8 cellular contexts compared by ENCODE assay signal in genomic region chr19:41930926-41931592, GRCh38. TPM values are rescaled to one million over a fixed set of nuclear protein-coding genes. Genes with fewer than 3 reads are reported as not detected.
DNase-seq lines count a peak whose midpoint lies in the region; ATAC-seq and TF ChIP-seq lines count a peak whose summit lies in the region.
"Had no signal": no experiment of that assay in that cellular context is flagged by ENCODE, and none has a peak within 500 bp of the region (broad histone marks: within the 10 kb centered on the region; RNA-seq: fewer than 3 reads in every experiment).

No MANE protein-coding gene starts in this region.

- H3K36me3 ChIP-seq in DOHH2 (ENCODE audit: control insufficient read depth, low read length) = peaks cover 28% of the 10 kb centered on the region
- no peaks in the 10 kb centered on the region for H3K36me3 ChIP-seq in KMS-11 (ENCODE audit: insufficient read depth)
- H3K36me3 ChIP-seq in adipocyte (ENCODE audit: control insufficient read depth, insufficient read depth, low read length, severe bottlenecking) = no peaks in the 10 kb centered on the region
- H3K36me3 ChIP-seq in mesendoderm (ENCODE audit: control insufficient read depth, insufficient read depth, low read length) = no peaks in the 10 kb centered on the region
- H3K36me3 ChIP-seq in aorta (ENCODE audit: control insufficient read depth in 1 of 2, insufficient read depth in 2 of 2, low read length in 1 of 2) = no peaks in the 10 kb centered on the region

- H3K27me3 ChIP-seq in DOHH2 (ENCODE audit: control insufficient read depth, low read length) (no peaks in the 10 kb centered on the region), KMS-11 (ENCODE audit: insufficient read depth, low read depth) (peaks cover 86% of the 10 kb centered on the region), adipocyte (replicated peaks; ENCODE audit: control insufficient read depth, insufficient read depth, low read length) (peaks cover 54% of the 10 kb centered on the region), mesendoderm (ENCODE audit: insufficient read depth, low read length, poor library complexity) (peaks cover 75% of the 10 kb centered on the region), aorta (ENCODE audit: control insufficient read depth in 1 of 2, insufficient read depth in 2 of 2, low read length in 1 of 2) (peaks cover 0 to 3% of the 10 kb centered on the region in 2 donors)

- H3K9me2 ChIP-seq in DOHH2 (replicated peaks; ENCODE audit: control insufficient read depth, low read length) = no peaks in the 10 kb centered on the region

- H2BK5ac ChIP-seq in mesendoderm (ENCODE audit: low read length) = no peak overlapping the region

- no peak overlapping the region for H3K56ac ChIP-seq in mesendoderm (ENCODE audit: low read length)

- H2AK5ac ChIP-seq in mesendoderm (ENCODE audit: low read length) = no peak overlapping the region

- peak overlapping the region; percentile 89 for H3K4me2 ChIP-seq in DOHH2 (ENCODE audit: low read length)
- H3K4me2 ChIP-seq in KMS-11 = no peak overlapping the region
- H3K4me2 ChIP-seq in mesendoderm (ENCODE audit: low read length) = no peak overlapping the region

- H3K9ac ChIP-seq in KMS-11 (no peak overlapping the region), adipocyte (ENCODE audit: low read length) (no peak overlapping the region), mesendoderm (ENCODE audit: low read length) (no peak overlapping the region)

- H3K23ac ChIP-seq in mesendoderm (ENCODE audit: low read length) = no peak overlapping the region

- H3K9me3 ChIP-seq in DOHH2 (ENCODE audit: control insufficient read depth, insufficient read depth, low read length) (no peaks in the 10 kb centered on the region), adipocyte (ENCODE audit: control insufficient read depth, low read length) (no peaks in the 10 kb centered on the region), aorta (ENCODE audit: control insufficient read depth, low read length) (peaks cover 3% of the 10 kb centered on the region)

- peaks cover 35% of the 10 kb centered on the region for H3F3A ChIP-seq in DOHH2 (ENCODE audit: control insufficient read depth, insufficient read depth)

- no peak overlapping the region for H3K18ac ChIP-seq in mesendoderm (ENCODE audit: low read length)

- H3K4me1 ChIP-seq in DOHH2 (ENCODE audit: control insufficient read depth, low read length) (peaks cover 81% of the 10 kb centered on the region), KMS-11 (ENCODE audit: low read depth, poor library complexity, severe bottlenecking) (peaks cover 3% of the 10 kb centered on the region), adipocyte (ENCODE audit: control insufficient read depth, insufficient read depth, low read length) (peaks cover 9% of the 10 kb centered on the region), mesendoderm (ENCODE audit: control insufficient read depth, low read depth, low read length) (peaks cover 2% of the 10 kb centered on the region), aorta (ENCODE audit: control insufficient read depth in 1 of 2, insufficient read depth in 2 of 2, low read length in 2 of 2) (no peaks in the 10 kb centered on the region)

- H4K8ac ChIP-seq in mesendoderm (ENCODE audit: low read depth, low read length) = no peak overlapping the region

- H2BK15ac ChIP-seq in mesendoderm (replicated peaks; ENCODE audit: low read depth) = no peak overlapping the region

- no peak overlapping the region for H4K5ac ChIP-seq in mesendoderm (ENCODE audit: low read length)

- ATAC-seq in aorta (ENCODE audit: low FRiP score) (no peak), GM21619 (IDR thresholded peaks at IDR 0.05; ENCODE audit: unreplicated experiment) (no peak), GM19324 (IDR thresholded peaks at IDR 0.05; ENCODE audit: low FRiP score, unreplicated experiment) (no peak)

- no peaks in the 10 kb centered on the region for H3K79me1 ChIP-seq in mesendoderm (ENCODE audit: low read length)

- no peak overlapping the region for H2AFZ ChIP-seq in KMS-11 (ENCODE audit: low read depth)

- DNase-seq in adipocyte (ENCODE audit: low read depth) (peak; percentile 27), mesendoderm (peak; percentile 73), aorta (no peak)

- no peak overlapping the region for H2BK120ac ChIP-seq in mesendoderm (ENCODE audit: low read depth, low read length)

- no CpG with 5 or more reads among the region's 17 CpGs for WGBS in mesendoderm (ENCODE audit: extremely low coverage, insufficient coverage, low lambda C conversion rate)
- WGBS in aorta, 2 donors = 5 to 7% methylated on average over 17 of the region's 17 CpGs

- H4K20me1 ChIP-seq in DOHH2 (ENCODE audit: control insufficient read depth, insufficient read depth, low read depth, low read length) (no peaks in the 10 kb centered on the region), KMS-11 (ENCODE audit: insufficient read depth) (no peaks in the 10 kb centered on the region)

- peaks cover 36% of the 10 kb centered on the region for H3K79me2 ChIP-seq in DOHH2 (ENCODE audit: control insufficient read depth, low read length)
- no peaks in the 10 kb centered on the region for H3K79me2 ChIP-seq in KMS-11 (ENCODE audit: insufficient read depth, low read depth)
- H3K79me2 ChIP-seq in mesendoderm (ENCODE audit: control insufficient read depth, insufficient read depth, low read length) = no peaks in the 10 kb centered on the region

- H3K4ac ChIP-seq in mesendoderm (ENCODE audit: low read depth, low read length) = no peak overlapping the region

- H3K27ac ChIP-seq in DOHH2 (ENCODE audit: low read depth, low read length) = peak overlapping the region; percentile 76
- no peak overlapping the region for H3K27ac ChIP-seq in KMS-11
- H3K27ac ChIP-seq in mesendoderm (ENCODE audit: low read depth, low read length) = no peak overlapping the region
- H3K27ac ChIP-seq in aorta (ENCODE audit: low read depth in 1 of 2, low read length in 2 of 2) = no peak overlapping the region

- peak overlapping the region; percentile 91 for H3K4me3 ChIP-seq in DOHH2 (ENCODE audit: low read length)
- no peak overlapping the region for H3K4me3 ChIP-seq in KMS-11 (IDR thresholded peaks at IDR 0.05; ENCODE audit: insufficient read depth, low read depth, low read length)
- no peak overlapping the region for H3K4me3 ChIP-seq in adipocyte (ENCODE audit: low read length)
- no peak overlapping the region for H3K4me3 ChIP-seq in mesendoderm (ENCODE audit: low read length)
- no peak overlapping the region for H3K4me3 ChIP-seq in aorta (ENCODE audit: low read length in 2 of 2)
- H3K4me3 ChIP-seq: lung had no signal

- intact Hi-C loops in aorta (cut with DNase I) = no loop called here

- TF ChIP-seq CTCF in DOHH2 (IDR thresholded peaks at IDR 0.05; ENCODE audit: low read depth, low read length, poor library complexity, severe bottlenecking) = peak; percentile 90
- TF ChIP-seq CTCF in KMS-11 (conservative IDR thresholded peaks at IDR 0.05; ENCODE audit: low read depth, low read length) = peak; percentile 54

RNA-seq across cellular contexts. Expression of gene ERFL, which starts 2.8 kb away (rescaled TPM):
- polyA plus RNA-seq in mesendoderm (2013, experiment 1 of 2) = not detected
- polyA plus RNA-seq in mesendoderm (2013, experiment 2 of 2) = not detected
- total RNA-seq in aorta = under 1 TPM; 0.51 to 0.81 TPM
- polyA plus RNA-seq in aorta = under 1 TPM in 1 of 2 donors, not detected in 1; 0.46 TPM

RNA-seq across cellular contexts. Expression of gene RABAC1, which starts 28.1 kb away (rescaled TPM):
- 93.5 TPM for polyA plus RNA-seq in mesendoderm (2013, experiment 1 of 2)
- polyA plus RNA-seq in mesendoderm (2013, experiment 2 of 2) = 93.5 TPM
- total RNA-seq in aorta = 100 to 1,000 TPM; 175 to 198 TPM
- 100 to 1,000 TPM; 223 to 376 TPM for polyA plus RNA-seq in aorta

RNA-seq across cellular contexts. Expression of gene ARHGEF1, which starts 48.1 kb away (rescaled TPM):
- polyA plus RNA-seq in mesendoderm (2013, experiment 1 of 2) = 38.0 TPM
- 36.4 TPM for polyA plus RNA-seq in mesendoderm (2013, experiment 2 of 2)
- 100 to 1,000 TPM in 1 of 2 donors, 10 to 100 TPM in 1; 95.5 to 137 TPM for total RNA-seq in aorta
- polyA plus RNA-seq in aorta = 100 to 1,000 TPM in 1 of 2 donors, 10 to 100 TPM in 1; 29.8 to 163 TPM

RNA-seq across cellular contexts. Expression of gene CD79A, which starts 54.0 kb away (rescaled TPM):
- polyA plus RNA-seq in mesendoderm (2013, experiment 1 of 2) = 0.41 TPM
- 0.46 TPM for polyA plus RNA-seq in mesendoderm (2013, experiment 2 of 2)
- 1 to 10 TPM in 1 of 2 donors, under 1 TPM in 1; 0.96 to 1.3 TPM for total RNA-seq in aorta
- under 1 TPM; 0.49 to 0.63 TPM for polyA plus RNA-seq in aorta

Comparison
In these comparisons a context has a peak if more than half of its experiments do, and no peak if none do; other contexts are left out.
1. DNase-seq: peak in adipocyte (single experiment) and mesendoderm (single experiment); none in aorta (0 of 2).